In the genomic region with DNA sequence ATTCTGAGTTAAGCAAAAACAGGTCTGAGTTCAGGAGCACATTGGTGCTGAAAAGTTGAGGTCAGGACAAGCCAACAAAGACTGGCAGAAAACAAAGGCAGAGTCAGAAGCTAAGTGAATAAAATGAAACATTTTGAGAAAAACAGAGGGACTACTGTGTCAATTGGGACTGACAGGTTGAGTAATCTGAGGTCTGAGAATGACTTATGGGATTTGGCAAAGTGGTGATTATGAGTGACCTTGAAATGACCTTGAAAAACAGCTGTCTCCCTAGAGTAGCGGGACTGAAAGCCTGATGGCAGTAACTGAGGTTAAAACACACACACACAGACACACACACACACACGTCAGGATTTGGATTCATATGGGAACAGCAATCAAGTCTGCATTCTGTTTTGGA, we compare ENCODE assay signal across 15 cellular contexts. TPM values are rescaled to one million over a fixed set of nuclear protein-coding genes. Genes with fewer than 3 reads are reported as not detected.
DNase-seq lines count a peak whose midpoint lies in the region; ATAC-seq and TF ChIP-seq lines count a peak whose summit lies in the region.
"Had no signal": no experiment of that assay in that cellular context is flagged by ENCODE, and none has a peak within 500 bp of the region (broad histone marks: within the 10 kb centered on the region; RNA-seq: fewer than 3 reads in every experiment).

No MANE protein-coding gene starts in this region.

- DNase-seq in NCI-H524 (lab: John Stamatoyannopoulos, UW) (peak; percentile 46 to 70), NCI-H524 treated with DMSO at 0.1 percent for 48 hours (lab: John Stamatoyannopoulos, UW) (no peak), NCI-H2227 treated with DMSO at 0.1 percent for 48 hours (lab: John Stamatoyannopoulos, UW) (peak; percentile 88), retina (peak; percentile 45), left lung (no peak), activated gamma-delta T cell treated with Interleukin-2 at 50 U/mL for 16 hours (no peak)
- DNase-seq: C1 segment of cervical spinal cord, Caco-2, Kasumi-1, NCI-H1436 treated with DMSO at 0.1 percent for 48 hours, NCI-H446, SK-N-SH, T-helper 1 cell had no signal

- no peak overlapping the region for H3K27ac Mint-ChIP-seq in activated T-helper 17 cell treated with anti-CD3 and anti-CD28 coated beads, Interleukin-2, amount 50 U/mL, for 72 hours

- no peaks in the 10 kb centered on the region for H3K9me3 ChIP-seq in left lung
- H3K9me3 ChIP-seq: Caco-2, SK-N-SH had no signal

- H3K36me3 Mint-ChIP-seq in activated T-helper 17 cell treated with anti-CD3 and anti-CD28 coated beads, Interleukin-2, amount 50 U/mL, for 72 hours (ENCODE audit: low read depth): no peaks in the 10 kb centered on the region

- intact Hi-C loops in left lung (cut with DNase I): no loop called here

- peak; percentile 47 for ATAC-seq in activated T-helper 17 cell treated with anti-CD3 and anti-CD28 coated beads, Interleukin-2, amount 50 U/mL, for 72 hours (replicated peaks)
- ATAC-seq in GM21619 (IDR thresholded peaks at IDR 0.05; ENCODE audit: unreplicated experiment) (no peak), left lung (no peak)

- no peak for TF ChIP-seq CTCF in left lung (IDR thresholded peaks at IDR 0.05)

- H3K4me3 ChIP-seq in left lung: no peak overlapping the region

- H3K4me3 Mint-ChIP-seq in activated T-helper 17 cell treated with anti-CD3 and anti-CD28 coated beads, Interleukin-2, amount 50 U/mL, for 72 hours: no peak overlapping the region

- no peaks in the 10 kb centered on the region for H3K4me1 ChIP-seq in left lung
- H3K4me1 ChIP-seq: Caco-2 had no signal

- H3K36me3 ChIP-seq in left lung: no peaks in the 10 kb centered on the region

- no peaks in the 10 kb centered on the region for H3K9me3 Mint-ChIP-seq in activated T-helper 17 cell treated with anti-CD3 and anti-CD28 coated beads, Interleukin-2, amount 50 U/mL, for 72 hours

- no peak overlapping the region for H3K27ac ChIP-seq in left lung

- peaks cover 6 to 32% of the 10 kb centered on the region in 2 donors for H3K27me3 ChIP-seq in left lung

- H3K4me1 Mint-ChIP-seq in activated T-helper 17 cell treated with anti-CD3 and anti-CD28 coated beads, Interleukin-2, amount 50 U/mL, for 72 hours: no peaks in the 10 kb centered on the region

- peaks cover 22% of the 10 kb centered on the region for H3K27me3 Mint-ChIP-seq in activated T-helper 17 cell treated with anti-CD3 and anti-CD28 coated beads, Interleukin-2, amount 50 U/mL, for 72 hours

RNA-seq across cellular contexts. Expression of a gene that starts 8.8 kb away (rescaled TPM):
- 10 to 100 TPM; 11.6 to 28.9 TPM for total RNA-seq in activated T-helper 17 cell treated with anti-CD3 and anti-CD28 coated beads, Interleukin-2, amount 50 U/mL, for 72 hours
- 10 to 100 TPM; 26.1 to 27.0 TPM for total RNA-seq in left lung

Comparison
In these comparisons a context has a peak if more than half of its experiments do, and no peak if none do; other contexts are left out.
1. DNase-seq: peak in NCI-H524 (2 of 2), NCI-H2227 treated with DMSO at 0.1 percent for 48 hours (single experiment) and retina (single experiment); none in NCI-H524 treated with DMSO at 0.1 percent for 48 hours (single experiment), left lung (0 of 2) and activated gamma-delta T cell treated with Interleukin-2 at 50 U/mL for 16 hours (single experiment).